Comparison of ENCODE assay signal across 31 cellular contexts in the genomic region with DNA sequence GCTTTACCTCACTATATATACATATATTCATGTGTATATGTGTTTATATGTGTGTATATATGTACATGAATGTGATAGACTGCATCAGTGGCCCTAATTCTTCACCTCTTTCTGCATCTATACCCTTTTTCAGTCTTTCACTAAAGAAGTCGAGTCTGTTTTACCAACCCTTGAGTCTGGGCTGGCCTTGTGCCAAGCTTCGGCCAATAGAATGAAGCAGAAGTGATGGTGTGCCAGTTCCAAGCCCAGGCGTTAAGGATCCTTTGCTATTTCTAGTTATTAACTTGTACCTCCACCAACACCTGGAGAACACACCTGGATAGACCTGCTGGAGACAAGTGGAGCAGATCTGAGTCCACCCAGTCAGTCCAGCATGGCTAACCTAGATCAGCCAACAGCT.
"Had no signal": no experiment of that assay in that cellular context is flagged by ENCODE, and none has a peak within 500 bp of the region (broad histone marks: within the 10 kb centered on the region; RNA-seq: fewer than 3 reads in every experiment).

No MANE protein-coding gene starts in this region.

- H3K27ac ChIP-seq: adrenal gland, body of pancreas, esophagus muscularis mucosa, foreskin keratinocyte, gastrocnemius medialis, heart left ventricle, WERI-Rb-1 had no signal

- H3K27me3 ChIP-seq: adrenal gland, body of pancreas, foreskin keratinocyte, gastrocnemius medialis had no signal

- H3K9me3 ChIP-seq: adrenal gland, body of pancreas, esophagus muscularis mucosa, gastrocnemius medialis, heart left ventricle had no signal

- H3K36me3 ChIP-seq: adrenal gland, esophagus muscularis mucosa, gastrocnemius medialis, heart left ventricle, WERI-Rb-1 had no signal

- ATAC-seq: activated CD4-positive, alpha-beta T cell treated with anti-CD3 and anti-CD28 coated beads for 36 hours; activated CD8-positive, alpha-beta memory T cell treated with anti-CD3 and anti-CD28 coated beads, Interleukin-2, amount 10 ng/mL, durations not matched to agents 7 days and 5 days; activated CD8-positive, alpha-beta T cell treated with anti-CD3 and anti-CD28 coated beads, Interleukin-2, amount 10 ng/mL, durations not matched to agents 7 days and 5 days; activated naive CD8-positive, alpha-beta T cell treated with anti-CD3 and anti-CD28 coated beads, Interleukin-2, amount 50 U/mL, for 24 hours; body of pancreas; effector memory CD8-positive, alpha-beta T cell; foreskin keratinocyte; gastrocnemius medialis; heart left ventricle; T-helper 17 cell had no signal

- DNase-seq: activated B cell treated with CpG ODN at 0.5 μM for 24 hours; activated CD4-positive, alpha-beta memory T cell treated with anti-CD3 and anti-CD28 coated beads for 36 hours; activated CD4-positive, alpha-beta T cell treated with anti-CD3 and anti-CD28 coated beads for 36 hours; activated CD4-positive, alpha-beta T cell treated with anti-CD3 and anti-CD28 coated beads, Interleukin-2, amount 10 ng/mL, durations not matched to agents 24 days and 14 days; activated CD4-positive, CD25-positive, alpha-beta regulatory T cell treated with anti-CD3 and anti-CD28 coated beads, Interleukin-2, amount 50 U/mL, for 72 hours; activated CD8-positive, alpha-beta memory T cell treated with anti-CD3 and anti-CD28 coated beads, Interleukin-2, amount 10 ng/mL, durations not matched to agents 7 days and 5 days; activated CD8-positive, alpha-beta memory T cell treated with anti-CD3 and anti-CD28 coated beads, Interleukin-2, amount 50 U/mL, for 4 hours; activated CD8-positive, alpha-beta T cell treated with anti-CD3 and anti-CD28 coated beads, Interleukin-2, amount 10 ng/mL, durations not matched to agents 7 days and 5 days; activated effector memory CD4-positive, alpha-beta T cell treated with anti-CD3 and anti-CD28 coated beads, Interleukin-2, amount 50 U/mL, for 16 hours; activated naive CD4-positive, alpha-beta T cell treated with anti-CD3 and anti-CD28 coated beads for 36 hours; activated naive CD8-positive, alpha-beta T cell treated with anti-CD3 and anti-CD28 coated beads for 36 hours; activated naive CD8-positive, alpha-beta T cell treated with anti-CD3 and anti-CD28 coated beads, Interleukin-2, amount 50 U/mL, for 24 hours; activated T-cell treated with anti-CD3 and anti-CD28 coated beads, Interleukin-2, amount 50 U/mL, for 1 hour; activated T-cell treated with anti-CD3 and anti-CD28 coated beads, Interleukin-2, amount 50 U/mL, for 48 hours; adrenal gland; caudate nucleus; cortex of kidney; dermis blood vessel endothelial cell; effector CD4-positive, alpha-beta T cell; effector memory CD8-positive, alpha-beta T cell; erythroblast; foreskin keratinocyte; gastrocnemius medialis; glutamatergic neuron; heart left ventricle; T-helper 17 cell; T1000; WERI-Rb-1 had no signal

- FAIRE-seq: colon had no signal

- H3K4me3 ChIP-seq: adrenal gland, body of pancreas, esophagus muscularis mucosa, gastrocnemius medialis, heart left ventricle had no signal

- H3K4me1 ChIP-seq: adrenal gland, body of pancreas, esophagus muscularis mucosa, foreskin keratinocyte, gastrocnemius medialis, heart left ventricle had no signal
